In the genomic region with DNA sequence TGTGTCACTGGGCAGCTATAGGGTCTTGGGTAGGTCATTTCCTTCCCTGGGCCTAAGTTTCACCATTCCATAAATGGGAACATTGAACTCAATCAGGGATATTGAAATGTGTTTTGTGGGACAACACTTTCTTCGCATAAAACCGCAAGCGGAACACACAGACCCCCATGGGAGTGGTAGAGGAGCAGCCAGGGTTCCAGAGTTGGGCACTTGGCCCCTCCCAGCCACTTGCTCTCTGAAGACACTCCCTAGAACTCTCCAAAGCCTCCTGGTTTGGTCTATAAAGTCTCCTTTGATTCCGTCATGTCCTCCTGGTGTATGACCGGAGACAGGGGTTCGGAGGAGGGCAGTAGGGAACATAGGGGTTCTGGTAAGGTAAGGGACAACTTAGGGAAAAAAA, we compare ENCODE assay signal across 10 cellular contexts.
DNase-seq lines count a peak whose midpoint lies in the region; ATAC-seq and TF ChIP-seq lines count a peak whose summit lies in the region.
"Had no signal": no experiment of that assay in that cellular context is flagged by ENCODE, and none has a peak within 500 bp of the region (broad histone marks: within the 10 kb centered on the region; RNA-seq: fewer than 3 reads in every experiment).

No MANE protein-coding gene starts in this region.

- H2BK12ac ChIP-seq in H9 (ENCODE audit: insufficient read length, low read depth, low read length) = no peak overlapping the region

- dilution Hi-C loops in IMR-90 (cut with HindIII; ENCODE audit: low sequenced_read_pairs, unreplicated experiment) = no loop called here

- H2AFZ ChIP-seq in IMR-90 (replicated peaks; ENCODE audit: low read length, poor library complexity) (no peak overlapping the region), H9 (ENCODE audit: low read length) (no peak overlapping the region)

- H3K4ac ChIP-seq in IMR-90 (ENCODE audit: low read depth, low read length) (peak overlapping the region; percentile 64), H9 (ENCODE audit: low read depth, low read length) (no peak overlapping the region)

- H3K23ac ChIP-seq in IMR-90 (ENCODE audit: low read depth, low read length) (no peak overlapping the region), H9 (ENCODE audit: insufficient read length, low read depth, low read length) (no peak overlapping the region)

- H3K79me1 ChIP-seq in IMR-90 (ENCODE audit: low read depth in 1 of 2, low read length in 2 of 2) = no peaks in the 10 kb centered on the region
- H3K79me1 ChIP-seq in H9 (ENCODE audit: insufficient read depth, low read depth, low read length, poor library complexity, severe bottlenecking) = no peaks in the 10 kb centered on the region

- no peaks in the 10 kb centered on the region for H3K27me3 ChIP-seq in CD8-positive, alpha-beta T cell (ENCODE audit: insufficient read depth, low read length)
- H3K27me3 ChIP-seq in IMR-90 (ENCODE audit: control insufficient read depth, insufficient read depth, low read length) = peaks cover 5% of the 10 kb centered on the region; the same call in 1 of the 2 replicates
- no peaks in the 10 kb centered on the region for H3K27me3 ChIP-seq in H9 (ENCODE audit: insufficient read depth, low read length)

- H3K27ac Mint-ChIP-seq in CD8-positive, alpha-beta T cell = peak overlapping the region; percentile 82
- H3K27ac Mint-ChIP-seq in activated CD4-positive, alpha-beta memory T cell treated with anti-CD3 and anti-CD28 coated beads, Interleukin-2, amount 10 ng/mL, durations not matched to agents 7 days and 5 days = peak overlapping the region; percentile 52
- H3K27ac Mint-ChIP-seq in natural killer cell = peak overlapping the region; percentile 77 to 96
- H3K27ac Mint-ChIP-seq in H9 = no peak overlapping the region; a peak in 1 of 7 replicates

- H3K4me2 ChIP-seq in IMR-90 (ENCODE audit: low read depth, low read length) (no peak overlapping the region), H9 (ENCODE audit: insufficient read depth, insufficient read length, low read length) (no peak overlapping the region)

- H3K56ac ChIP-seq in IMR-90 (ENCODE audit: extremely low read depth, insufficient read depth, low read length) (no peak overlapping the region), H9 (ENCODE audit: insufficient read length, low read depth, low read length) (no peak overlapping the region)

- H4K91ac ChIP-seq in IMR-90 (ENCODE audit: insufficient read depth, low read depth, low read length) = peak overlapping the region; percentile 16; the same call in 1 of the 2 replicates
- no peak overlapping the region for H4K91ac ChIP-seq in H9 (ENCODE audit: insufficient read length, low read depth, low read length)

- H3K27me3 Mint-ChIP-seq in CD8-positive, alpha-beta T cell (ENCODE audit: low read depth) = no peaks in the 10 kb centered on the region
- peaks cover 78% of the 10 kb centered on the region for H3K27me3 Mint-ChIP-seq in activated CD4-positive, alpha-beta memory T cell treated with anti-CD3 and anti-CD28 coated beads, Interleukin-2, amount 10 ng/mL, durations not matched to agents 7 days and 5 days
- peaks cover 29 to 38% of the 10 kb centered on the region in 2 donors for H3K27me3 Mint-ChIP-seq in natural killer cell (ENCODE audit: low read depth in 2 of 2)
- peaks cover 3% of the 10 kb centered on the region for H3K27me3 Mint-ChIP-seq in H9 (ENCODE audit: low read depth)

- TF ChIP-seq RAD21 in IMR-90 (IDR thresholded peaks at IDR 0.05; ENCODE audit: low read length) = no peak

- H2AK9ac ChIP-seq in IMR-90 (replicated peaks; ENCODE audit: low read depth, low read length, poor library complexity) = peak overlapping the region; percentile 5

- no peaks in the 10 kb centered on the region for H3K79me2 ChIP-seq in H9 (ENCODE audit: insufficient read depth, low read length)

- TF ChIP-seq CTCF in CD8-positive, alpha-beta T cell (IDR thresholded peaks at IDR 0.05) = no peak
- TF ChIP-seq CTCF in IMR-90 (conservative IDR thresholded peaks at IDR 0.05; ENCODE audit: low read depth, low read length) = no peak
- no peak for TF ChIP-seq CTCF in natural killer cell (IDR thresholded peaks at IDR 0.05)
- no peak for TF ChIP-seq CTCF in H9 (conservative IDR thresholded peaks at IDR 0.05)

- H3K36me3 ChIP-seq in CD8-positive, alpha-beta T cell (ENCODE audit: insufficient read depth, low read length) = no peaks in the 10 kb centered on the region
- H3K36me3 ChIP-seq in IMR-90 (ENCODE audit: control insufficient read depth, insufficient read depth, low read length) = no peaks in the 10 kb centered on the region
- H3K36me3 ChIP-seq: thoracic aorta had no signal

- DNase-seq in CD8-positive, alpha-beta T cell = no peak
- DNase-seq in IMR-90 (no peak), natural killer cell (no peak), DMS79 treated with DMSO at 0.1 percent for 48 hours (lab: John Stamatoyannopoulos, UW) (no peak), H9 (no peak)
- no peak for DNase-seq in activated CD4-positive, alpha-beta memory T cell treated with anti-CD3 and anti-CD28 coated beads, Interleukin-2, amount 10 ng/mL, durations not matched to agents 7 days and 5 days
- DNase-seq: DMS53, NCI-H446 treated with DMSO at 0.1 percent for 48 hours had no signal

- no peaks in the 10 kb centered on the region for H3K23me2 ChIP-seq in H9 (ENCODE audit: insufficient read length, low read depth, low read length, poor library complexity, severe bottlenecking)

- POLR2A ChIA-PET in CD8-positive, alpha-beta T cell (lab: Charles Lee) = interaction anchor here (1.1 to 3.3 kb wide), 11 partner anchors 11 to 777 kb away, joined by 3 to 18 read pairs (median 5); no protein-coding TSS in a partner anchor
- POLR2A ChIA-PET in IMR-90 (lab: Charles Lee; ENCODE audit: unreplicated experiment) = no interaction called here
- POLR2A ChIA-PET in activated CD4-positive, alpha-beta memory T cell treated with anti-CD3 and anti-CD28 coated beads, Interleukin-2, amount 10 ng/mL, durations not matched to agents 7 days and 5 days (lab: Charles Lee) = interaction anchor here (0.8 to 5.5 kb wide), 12 partner anchors 11 to 1040 kb away, joined by 3 to 35 read pairs (median 5); partner anchors contain the start of gene TLE3

- H2BK5ac ChIP-seq in IMR-90 (ENCODE audit: low read depth, low read length, poor library complexity, severe bottlenecking) (no peak overlapping the region), H9 (ENCODE audit: insufficient read length, low read length) (no peak overlapping the region)

- H3T11ph ChIP-seq in H9 (ENCODE audit: low read length) = no peak overlapping the region

- intact Hi-C loops in CD8-positive, alpha-beta T cell (cut with DNase I, micrococcal nuclease) = loop anchor here (1.0 to 10.0 kb wide), 15 partner anchors 15 to 1023 kb away; partner anchors contain the start of gene TLE3 (in 1 of the 2)
- intact Hi-C loops in IMR-90 (cut with micrococcal nuclease) = loop anchor here (2.0 kb wide), 1 partner anchor 17 kb away; no protein-coding TSS in a partner anchor
- intact Hi-C loops in natural killer cell (cut with micrococcal nuclease) = loop anchor here (1.0 to 5.0 kb wide), 8 partner anchors 16 to 1023 kb away; partner anchors contain the start of gene TLE3

- peaks cover 8% of the 10 kb centered on the region for H4K20me1 ChIP-seq in IMR-90 (ENCODE audit: insufficient read depth, low read length)
- no peaks in the 10 kb centered on the region for H4K20me1 ChIP-seq in H9 (ENCODE audit: control insufficient read depth, insufficient read depth, insufficient read length)

- H3K4me3 ChIP-seq in CD8-positive, alpha-beta T cell (ENCODE audit: low read depth, low read length) = peak overlapping the region; percentile 50
- no peak overlapping the region for H3K4me3 ChIP-seq in IMR-90 (ENCODE audit: insufficient read depth, low read depth, low read length)
- H3K4me3 ChIP-seq: thoracic aorta had no signal

- no TSS peak for BruUV-seq in IMR-90 (replicated peaks; lab: Mats Ljungman, UMichigan)

- H4K5ac ChIP-seq in IMR-90 (ENCODE audit: low read depth, low read length) (no peak overlapping the region), H9 (ENCODE audit: insufficient read length, low read depth, low read length) (no peak overlapping the region)

- H3K14ac ChIP-seq in IMR-90 (replicated peaks; ENCODE audit: low read depth, low read length) = peak overlapping the region; percentile 27
- H3K14ac ChIP-seq in H9 (ENCODE audit: insufficient read depth, low read length) = no peak overlapping the region

- WGBS in IMR-90 (ENCODE audit: extremely low coverage in 2 of 2, insufficient read length in 1 of 2), 2 experiments = no CpG with 5 or more reads among the region's 6 CpGs
- no CpG with 5 or more reads among the region's 6 CpGs for WGBS in H9 (ENCODE audit: extremely low coverage, insufficient read length, low lambda C conversion rate)

- peak overlapping the region; percentile 40; the same call in 1 of the 2 replicates for H2AK5ac ChIP-seq in IMR-90 (ENCODE audit: low read depth, low read length)
- H2AK5ac ChIP-seq in H9 (ENCODE audit: insufficient read length, low read length) = no peak overlapping the region

- in situ Hi-C loops in IMR-90 (cut with MboI; ENCODE audit: low sequenced_read_pairs) = loop anchor here (25.0 kb wide), 1 partner anchor 404 kb away; the partner anchor contains the start of gene TLE3

- H2BK15ac ChIP-seq in IMR-90 (ENCODE audit: low read depth, low read length) = 0 out of 3 replicates have a peak overlapping the region, but pooled peaks have one; percentile 36
- H2BK15ac ChIP-seq in H9 (ENCODE audit: low read depth, low read length) = no peak overlapping the region

- H3K4me3 Mint-ChIP-seq in CD8-positive, alpha-beta T cell = peak overlapping the region; percentile 54
- peak overlapping the region; percentile 65 for H3K4me3 Mint-ChIP-seq in activated CD4-positive, alpha-beta memory T cell treated with anti-CD3 and anti-CD28 coated beads, Interleukin-2, amount 10 ng/mL, durations not matched to agents 7 days and 5 days
- H3K4me3 Mint-ChIP-seq in natural killer cell = peak overlapping the region; percentile 85
- no peak overlapping the region for H3K4me3 Mint-ChIP-seq in H9

- ATAC-seq in CD8-positive, alpha-beta T cell = no peak
- ATAC-seq in IMR-90 (ENCODE audit: low read depth) = no peak
- ATAC-seq in natural killer cell = no peak
- ATAC-seq in HG03378 (IDR thresholded peaks at IDR 0.05; ENCODE audit: unreplicated experiment) = no peak

- H3K9me3 ChIP-seq in CD8-positive, alpha-beta T cell (ENCODE audit: low read length) = no peaks in the 10 kb centered on the region
- H3K9me3 ChIP-seq in IMR-90 (ENCODE audit: control insufficient read depth, insufficient read depth, low read length) (no peaks in the 10 kb centered on the region), H9 (ENCODE audit: control insufficient read depth, low read depth, low read length) (no peaks in the 10 kb centered on the region)
- H3K9me3 ChIP-seq: thoracic aorta had no signal

- H3K9ac ChIP-seq in IMR-90 (ENCODE audit: low read depth, low read length) = no peak overlapping the region
- no peak overlapping the region for H3K9ac ChIP-seq in H9 (ENCODE audit: extremely low read depth, insufficient read length, low read length)

- H3K9me3 Mint-ChIP-seq in CD8-positive, alpha-beta T cell = no peaks in the 10 kb centered on the region
- no peaks in the 10 kb centered on the region for H3K9me3 Mint-ChIP-seq in activated CD4-positive, alpha-beta memory T cell treated with anti-CD3 and anti-CD28 coated beads, Interleukin-2, amount 10 ng/mL, durations not matched to agents 7 days and 5 days
- H3K9me3 Mint-ChIP-seq in natural killer cell (no peaks in the 10 kb centered on the region), H9 (no peaks in the 10 kb centered on the region)

- peaks cover 33% of the 10 kb centered on the region for H3K9me1 ChIP-seq in IMR-90 (ENCODE audit: insufficient read depth, low read length)

- no peak for TF ChIP-seq POLR2A in IMR-90 (IDR thresholded peaks at IDR 0.05; ENCODE audit: low read depth, low read length)

- H3K27ac ChIP-seq in CD8-positive, alpha-beta T cell (ENCODE audit: low read depth, low read length) = no peak overlapping the region
- H3K27ac ChIP-seq in IMR-90 (ENCODE audit: insufficient read depth, low read length) (no peak overlapping the region), H9 (ENCODE audit: insufficient read length, low read depth, low read length) (no peak overlapping the region)
- H3K27ac ChIP-seq: thoracic aorta had no signal

- H2BK20ac ChIP-seq in IMR-90 (ENCODE audit: low read depth, low read length) = peak overlapping the region; percentile 17
- no peak overlapping the region for H2BK20ac ChIP-seq in H9 (ENCODE audit: low read depth, low read length, poor library complexity, severe bottlenecking)

- H4K8ac ChIP-seq in IMR-90 (ENCODE audit: low read depth in 2 of 2, low read length in 2 of 2) (peak overlapping the region in 1 of 2 experiments; percentile 26; a peak in 1 of 4 replicates), H9 (replicated peaks; ENCODE audit: insufficient read length, low read depth, low read length) (no peak overlapping the region)

- H3K36me3 Mint-ChIP-seq in CD8-positive, alpha-beta T cell = no peaks in the 10 kb centered on the region
- peaks cover 8% of the 10 kb centered on the region for H3K36me3 Mint-ChIP-seq in activated CD4-positive, alpha-beta memory T cell treated with anti-CD3 and anti-CD28 coated beads, Interleukin-2, amount 10 ng/mL, durations not matched to agents 7 days and 5 days (ENCODE audit: low read depth)
- no peaks in the 10 kb centered on the region for H3K36me3 Mint-ChIP-seq in natural killer cell
- no peaks in the 10 kb centered on the region for H3K36me3 Mint-ChIP-seq in H9 (ENCODE audit: insufficient read depth in 1 of 3, low read depth in 3 of 3)

- peaks cover 71% of the 10 kb centered on the region for H3K4me1 ChIP-seq in CD8-positive, alpha-beta T cell (ENCODE audit: insufficient read depth, low read length)
- H3K4me1 ChIP-seq in IMR-90 (ENCODE audit: control insufficient read depth, insufficient read depth, low read length) = peaks cover 39% of the 10 kb centered on the region
- no peaks in the 10 kb centered on the region for H3K4me1 ChIP-seq in H9 (ENCODE audit: insufficient read depth, low read length)

- H3K4me1 Mint-ChIP-seq in CD8-positive, alpha-beta T cell (ENCODE audit: low read depth) = peaks cover 88% of the 10 kb centered on the region
- H3K4me1 Mint-ChIP-seq in activated CD4-positive, alpha-beta memory T cell treated with anti-CD3 and anti-CD28 coated beads, Interleukin-2, amount 10 ng/mL, durations not matched to agents 7 days and 5 days = peaks cover 72% of the 10 kb centered on the region
- H3K4me1 Mint-ChIP-seq in natural killer cell (peaks cover 75 to 93% of the 10 kb centered on the region in 2 donors), H9 (peaks cover 10 to 24% of the 10 kb centered on the region in 2 experiments)

- H2BK120ac ChIP-seq in IMR-90 (ENCODE audit: low read depth, low read length) (peak overlapping the region; percentile 82), H9 (ENCODE audit: low read depth, low read length, poor library complexity, severe bottlenecking) (no peak overlapping the region)

- H3K18ac ChIP-seq in IMR-90 (ENCODE audit: low read depth, low read length) (no peak overlapping the region; the same call in 1 of the 2 replicates), H9 (ENCODE audit: insufficient read length, low read depth, low read length) (no peak overlapping the region)

- CTCF ChIA-PET in CD8-positive, alpha-beta T cell (lab: Charles Lee) = interaction anchor here (0.9 to 5.2 kb wide), 6 partner anchors 13 to 916 kb away, joined by 3 to 31 read pairs (median 3); no protein-coding TSS in a partner anchor
- CTCF ChIA-PET in IMR-90 (lab: Yijun Ruan, JAX) = interaction anchor here (0.8 kb wide), 1 partner anchor 67 kb away, joined by 4 read pairs; no protein-coding TSS in a partner anchor
- CTCF ChIA-PET in activated CD4-positive, alpha-beta memory T cell treated with anti-CD3 and anti-CD28 coated beads, Interleukin-2, amount 10 ng/mL, durations not matched to agents 7 days and 5 days (lab: Charles Lee) = interaction anchor here (1.1 to 3.0 kb wide), 5 partner anchors 11 to 394 kb away, joined by 3 to 16 read pairs (median 4); partner anchors contain the start of gene TLE3

Comparison
In these comparisons a context has a peak if more than half of its experiments do, and no peak if none do; other contexts are left out.
1. H3K27ac Mint-ChIP-seq: peak in CD8-positive, alpha-beta T cell (single experiment), activated CD4-positive, alpha-beta memory T cell treated with anti-CD3 and anti-CD28 coated beads, Interleukin-2, amount 10 ng/mL, durations not matched to agents 7 days and 5 days (single experiment) and natural killer cell (2 of 2); none in H9 (0 of 3).
2. H3K4me3 Mint-ChIP-seq: peak in CD8-positive, alpha-beta T cell (single experiment), activated CD4-positive, alpha-beta memory T cell treated with anti-CD3 and anti-CD28 coated beads, Interleukin-2, amount 10 ng/mL, durations not matched to agents 7 days and 5 days (single experiment) and natural killer cell (single experiment); none in H9 (0 of 2).